Comparison of ENCODE assay signal across 14 cellular contexts in genomic region chr17:67520916-67521772, GRCh38.
DNase-seq lines count a peak whose midpoint lies in the region; ATAC-seq and TF ChIP-seq lines count a peak whose summit lies in the region.
"Had no signal": no experiment of that assay in that cellular context is flagged by ENCODE, and none has a peak within 500 bp of the region (broad histone marks: within the 10 kb centered on the region; RNA-seq: fewer than 3 reads in every experiment).

No MANE protein-coding gene starts in this region.

- POLR2A ChIA-PET in naive thymus-derived CD4-positive, alpha-beta T cell (lab: Charles Lee): interaction anchor here (0.6 kb wide), 1 partner anchor 147 kb away, joined by 3 read pairs; no protein-coding TSS in a partner anchor

- intact Hi-C loops in naive thymus-derived CD4-positive, alpha-beta T cell (cut with micrococcal nuclease): no loop called here

- ATAC-seq in SK-N-SH treated with all-trans-retinoic acid at 6 μM for 48 hours: peak; percentile 50
- no peak for ATAC-seq in naive thymus-derived CD4-positive, alpha-beta T cell
- no peak for ATAC-seq in HG03520 (IDR thresholded peaks at IDR 0.05; ENCODE audit: unreplicated experiment)
- no peak for ATAC-seq in GM18505 (IDR thresholded peaks at IDR 0.05; ENCODE audit: unreplicated experiment)

- peaks cover 0 to 6% (median 0%) of the 10 kb centered on the region in 11 donors for H3K9me3 Mint-ChIP-seq in naive thymus-derived CD4-positive, alpha-beta T cell

- H3K36me3 ChIP-seq in BLaER1: peaks cover 25% of the 10 kb centered on the region
- no peaks in the 10 kb centered on the region for H3K36me3 ChIP-seq in naive thymus-derived CD4-positive, alpha-beta T cell (ENCODE audit: control insufficient read depth in 2 of 3, insufficient read depth in 3 of 3, low read length in 3 of 3)
- H3K36me3 ChIP-seq: esophagus squamous epithelium, left ventricle myocardium inferior, SJSA1 had no signal

- peak overlapping the region in 2 of 10 donors; percentile 70 to 80 for H3K4me3 Mint-ChIP-seq in naive thymus-derived CD4-positive, alpha-beta T cell
- H3K4me3 Mint-ChIP-seq: activated CD4-positive, alpha-beta memory T cell treated with anti-CD3 and anti-CD28 coated beads for 36 hours had no signal

- peak overlapping the region in 8 of 9 donors; percentile 61 to 93 (median 76) for H3K27ac Mint-ChIP-seq in naive thymus-derived CD4-positive, alpha-beta T cell

- H3K27ac ChIP-seq in BLaER1: no peak overlapping the region
- no peak overlapping the region for H3K27ac ChIP-seq in naive thymus-derived CD4-positive, alpha-beta T cell (ENCODE audit: low read depth, low read length)
- H3K27ac ChIP-seq: left ventricle myocardium inferior, SJSA1 had no signal

- peaks cover 27% of the 10 kb centered on the region for H3K4me1 ChIP-seq in BLaER1
- H3K4me1 ChIP-seq in naive thymus-derived CD4-positive, alpha-beta T cell (ENCODE audit: control insufficient read depth in 2 of 2, insufficient read depth in 2 of 2, low read length in 2 of 2): peaks cover 4 to 8% of the 10 kb centered on the region in 2 donors
- H3K4me1 ChIP-seq: SJSA1 had no signal

- H3K36me3 Mint-ChIP-seq in naive thymus-derived CD4-positive, alpha-beta T cell: peaks cover 0 to 22% (median 8%) of the 10 kb centered on the region in 5 donors
- H3K36me3 Mint-ChIP-seq: activated CD4-positive, alpha-beta memory T cell treated with anti-CD3 and anti-CD28 coated beads for 36 hours had no signal

- no peak overlapping the region for H3K9ac ChIP-seq in BLaER1

- H3K27me3 Mint-ChIP-seq in naive thymus-derived CD4-positive, alpha-beta T cell: no peaks in the 10 kb centered on the region
- H3K27me3 Mint-ChIP-seq: activated CD4-positive, alpha-beta memory T cell treated with anti-CD3 and anti-CD28 coated beads for 36 hours had no signal

- CTCF ChIA-PET in naive thymus-derived CD4-positive, alpha-beta T cell (lab: Charles Lee): no interaction called here

- peaks cover 44% of the 10 kb centered on the region for H4K20me1 ChIP-seq in BLaER1

- no peaks in the 10 kb centered on the region for H3K27me3 ChIP-seq in BLaER1
- no peaks in the 10 kb centered on the region for H3K27me3 ChIP-seq in naive thymus-derived CD4-positive, alpha-beta T cell (ENCODE audit: control insufficient read depth in 2 of 2, insufficient read depth in 2 of 2, low read length in 2 of 2)
- H3K27me3 ChIP-seq: esophagus squamous epithelium, SJSA1 had no signal

- H3K4me3 ChIP-seq in BLaER1: no peak overlapping the region
- H3K4me3 ChIP-seq in naive thymus-derived CD4-positive, alpha-beta T cell (ENCODE audit: low read length): no peak overlapping the region
- H3K4me3 ChIP-seq: SJSA1 had no signal

- TF ChIP-seq POLR2A in GM18505 (IDR thresholded peaks at IDR 0.05; ENCODE audit: borderline replicate concordance, extremely low read depth, insufficient read depth, insufficient read length): no peak

- peak overlapping the region; percentile 54 for H3K4me2 ChIP-seq in BLaER1

- H3K4me1 Mint-ChIP-seq in naive thymus-derived CD4-positive, alpha-beta T cell: peaks cover 26 to 88% (median 73%) of the 10 kb centered on the region in 7 donors

- H3K9me3 ChIP-seq in BLaER1: peaks cover 15% of the 10 kb centered on the region
- no peaks in the 10 kb centered on the region for H3K9me3 ChIP-seq in naive thymus-derived CD4-positive, alpha-beta T cell (ENCODE audit: control insufficient read depth in 2 of 3, low read length in 3 of 3)
- H3K9me3 ChIP-seq: SJSA1 had no signal

- DNase-seq in HCEC 1CT (peak; percentile 37), EL (no peak), NCI-H82 (lab: John Stamatoyannopoulos, UW) (no peak)
- no peak for DNase-seq in naive thymus-derived CD4-positive, alpha-beta T cell
- DNase-seq: activated CD4-positive, alpha-beta memory T cell treated with anti-CD3 and anti-CD28 coated beads for 36 hours; esophagus squamous epithelium; left ventricle myocardium inferior; NCI-H1930; retina had no signal

TF ChIP-seq in SK-N-SH treated with all-trans-retinoic acid at 6 μM for 48 hours, 23 proteins besides CTCF, POLR2A, EP300 and RAD21:
- TF ChIP-seq CREB5 (CRISPR knock-in tag; IDR thresholded peaks at IDR 0.05; ENCODE audit: low read depth) (no peak), ISL1 (CRISPR knock-in tag; IDR thresholded peaks at IDR 0.05) (no peak), RARB (CRISPR knock-in tag; IDR thresholded peaks at IDR 0.05) (no peak), ZNF565 (CRISPR knock-in tag; conservative IDR thresholded peaks at IDR 0.05; ENCODE audit: low read depth) (no peak), ESRRG (CRISPR knock-in tag; IDR thresholded peaks at IDR 0.05) (no peak), PPARA (CRISPR knock-in tag; IDR thresholded peaks at IDR 0.05; ENCODE audit: borderline replicate concordance) (no peak), ZFP3 (CRISPR knock-in tag; IDR thresholded peaks at IDR 0.05) (no peak), TSHZ2 (CRISPR knock-in tag; IDR thresholded peaks at IDR 0.05) (no peak), ZNF70 (CRISPR knock-in tag; IDR thresholded peaks at IDR 0.05) (no peak), PATZ1 (CRISPR knock-in tag; IDR thresholded peaks at IDR 0.05; ENCODE audit: borderline replicate concordance) (no peak), TCF4 (CRISPR knock-in tag; IDR thresholded peaks at IDR 0.05; ENCODE audit: borderline replicate concordance) (no peak)
